20 cellular contexts compared by ENCODE assay signal in the genomic region with DNA sequence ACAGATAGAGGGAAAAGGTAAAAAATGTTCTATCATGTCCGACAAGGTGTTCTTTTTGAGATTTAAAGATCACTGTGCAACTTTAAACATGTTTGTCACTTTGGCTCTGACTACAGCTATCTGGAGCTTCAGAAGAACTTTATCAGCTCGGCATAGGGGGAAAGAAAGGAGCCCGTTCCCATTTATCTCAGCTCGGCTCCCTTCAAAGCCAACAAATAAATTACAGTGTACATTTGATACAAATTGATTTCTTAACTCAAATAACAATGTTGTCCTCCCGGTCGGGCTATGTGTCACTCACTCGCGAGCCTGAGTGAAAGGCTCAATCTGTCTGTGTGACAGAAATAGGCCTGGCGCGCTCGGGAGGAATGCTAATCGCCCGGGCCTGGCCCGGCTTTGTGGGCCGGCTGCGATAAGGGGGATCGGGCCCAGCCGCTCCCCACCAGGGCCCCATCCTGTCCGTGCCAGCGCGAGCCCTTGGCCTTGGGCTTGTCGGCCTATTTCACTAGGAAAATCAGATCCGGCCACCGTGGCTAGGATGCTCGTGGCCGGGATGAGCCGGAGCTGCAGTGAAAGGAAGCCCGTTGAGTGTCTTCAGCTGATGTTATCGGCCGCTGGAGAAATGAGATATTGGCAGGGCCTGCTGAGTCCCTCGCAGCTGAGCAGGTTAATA.
"Had no signal": no experiment of that assay in that cellular context is flagged by ENCODE, and none has a peak within 500 bp of the region (broad histone marks: within the 10 kb centered on the region; RNA-seq: fewer than 3 reads in every experiment).

No MANE protein-coding gene starts in this region.

- H3K4me2 ChIP-seq: hepatocyte had no signal

- H3K4me3 ChIP-seq: body of pancreas, dorsolateral prefrontal cortex, hepatocyte, lung, ovary, thyroid gland had no signal

- H2AFZ ChIP-seq: hepatocyte had no signal

- H3K27ac ChIP-seq: body of pancreas, dorsolateral prefrontal cortex, hepatocyte, ovary, thyroid gland had no signal

- H3K36me3 ChIP-seq: ovary, thyroid gland had no signal

- H3K27me3 Mint-ChIP-seq: activated CD4-positive, alpha-beta memory T cell treated with anti-CD3 and anti-CD28 coated beads for 36 hours; activated naive CD8-positive, alpha-beta T cell treated with anti-CD3 and anti-CD28 coated beads for 36 hours; activated T-helper 17 cell treated with anti-CD3 and anti-CD28 coated beads, Interleukin-2, amount 50 U/mL, for 72 hours had no signal

- H3K27ac Mint-ChIP-seq: activated CD4-positive, alpha-beta memory T cell treated with anti-CD3 and anti-CD28 coated beads for 36 hours; activated naive CD8-positive, alpha-beta T cell treated with anti-CD3 and anti-CD28 coated beads for 36 hours; activated T-helper 17 cell treated with anti-CD3 and anti-CD28 coated beads, Interleukin-2, amount 50 U/mL, for 72 hours; nephron; T-helper 2 cell treated with Interferon-gamma antibody and Interleukin-4, amounts not matched to agents 5 μg/mL and 100 μg/mL, for 36 hours; WTC11 had no signal

- H3K79me2 ChIP-seq: hepatocyte had no signal

- DNase-seq: activated CD4-positive, alpha-beta memory T cell treated with anti-CD3 and anti-CD28 coated beads for 36 hours; activated CD4-positive, alpha-beta T cell treated with anti-CD3 and anti-CD28 coated beads for 4 hours; activated naive CD4-positive, alpha-beta T cell; activated naive CD8-positive, alpha-beta T cell treated with anti-CD3 and anti-CD28 coated beads for 36 hours; amniotic stem cell; body of pancreas; caudate nucleus; dorsolateral prefrontal cortex; left colon; midbrain; ovary; stimulated activated CD8-positive, alpha-beta memory T cell treated with anti-CD3 and anti-CD28 coated beads, Interleukin-4, amount 100 ng/mL, for 48 hours; stimulated activated naive CD4-positive, alpha-beta T cell; thyroid gland had no signal

- H3K9me3 Mint-ChIP-seq: activated CD4-positive, alpha-beta memory T cell treated with anti-CD3 and anti-CD28 coated beads for 36 hours; activated naive CD8-positive, alpha-beta T cell treated with anti-CD3 and anti-CD28 coated beads for 36 hours; nephron; T-helper 2 cell treated with Interferon-gamma antibody and Interleukin-4, amounts not matched to agents 5 μg/mL and 100 μg/mL, for 36 hours; WTC11 had no signal

- H3K4me3 Mint-ChIP-seq: activated CD4-positive, alpha-beta memory T cell treated with anti-CD3 and anti-CD28 coated beads for 36 hours; activated naive CD8-positive, alpha-beta T cell treated with anti-CD3 and anti-CD28 coated beads for 36 hours; activated T-helper 17 cell treated with anti-CD3 and anti-CD28 coated beads, Interleukin-2, amount 50 U/mL, for 72 hours; nephron; T-helper 2 cell treated with Interferon-gamma antibody and Interleukin-4, amounts not matched to agents 5 μg/mL and 100 μg/mL, for 36 hours; WTC11 had no signal

- ATAC-seq: activated T-helper 17 cell treated with anti-CD3 and anti-CD28 coated beads, Interleukin-2, amount 50 U/mL, for 72 hours; body of pancreas; left colon; WTC11 had no signal

- H3K4me1 ChIP-seq: body of pancreas, thyroid gland had no signal

- H3K27me3 ChIP-seq: hepatocyte, ovary, thyroid gland had no signal

- H3K4me1 Mint-ChIP-seq: activated naive CD8-positive, alpha-beta T cell treated with anti-CD3 and anti-CD28 coated beads for 36 hours; activated T-helper 17 cell treated with anti-CD3 and anti-CD28 coated beads, Interleukin-2, amount 50 U/mL, for 72 hours had no signal

- H3K9me3 ChIP-seq: body of pancreas, ovary, thyroid gland had no signal

- H3K36me3 Mint-ChIP-seq: activated CD4-positive, alpha-beta memory T cell treated with anti-CD3 and anti-CD28 coated beads for 36 hours; activated naive CD8-positive, alpha-beta T cell treated with anti-CD3 and anti-CD28 coated beads for 36 hours; WTC11 had no signal
